1 cellular context compared by ENCODE assay signal in the genomic region with DNA sequence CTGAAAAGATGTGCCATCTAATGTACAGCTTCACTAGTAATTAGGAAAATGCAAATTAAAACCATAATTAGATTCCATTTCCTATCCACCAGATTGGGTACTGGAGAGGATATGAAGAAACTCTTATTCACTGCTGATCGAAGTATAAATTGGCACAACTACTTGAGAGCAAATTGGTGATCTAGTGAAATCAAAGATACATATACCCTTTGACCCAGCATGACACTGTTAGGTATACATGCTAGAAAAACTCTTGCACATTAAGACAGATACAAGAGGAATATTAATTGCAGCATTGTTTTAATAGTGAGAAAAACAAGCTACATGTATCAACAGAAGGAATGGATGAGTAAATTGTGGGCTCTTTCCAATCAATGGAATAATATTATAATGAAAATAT.
TF ChIP-seq lines count a peak whose summit lies in the region.

No MANE protein-coding gene starts in this region.

TF ChIP-seq in GM12878, 131 proteins besides CTCF, POLR2A, EP300 and RAD21 (continued from another document):
- TF ChIP-seq, protein P1, sequence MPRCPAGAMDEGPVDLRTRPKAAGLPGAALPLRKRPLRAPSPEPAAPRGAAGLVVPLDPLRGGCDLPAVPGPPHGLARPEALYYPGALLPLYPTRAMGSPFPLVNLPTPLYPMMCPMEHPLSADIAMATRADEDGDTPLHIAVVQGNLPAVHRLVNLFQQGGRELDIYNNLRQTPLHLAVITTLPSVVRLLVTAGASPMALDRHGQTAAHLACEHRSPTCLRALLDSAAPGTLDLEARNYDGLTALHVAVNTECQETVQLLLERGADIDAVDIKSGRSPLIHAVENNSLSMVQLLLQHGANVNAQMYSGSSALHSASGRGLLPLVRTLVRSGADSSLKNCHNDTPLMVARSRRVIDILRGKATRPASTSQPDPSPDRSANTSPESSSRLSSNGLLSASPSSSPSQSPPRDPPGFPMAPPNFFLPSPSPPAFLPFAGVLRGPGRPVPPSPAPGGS (IDR thresholded peaks at IDR 0.05; ENCODE audit: borderline replicate concordance, insufficient read depth, low read depth, low read length, poor library complexity, severe bottlenecking): no peak
